10 cellular contexts compared by ENCODE assay signal in the genomic region with DNA sequence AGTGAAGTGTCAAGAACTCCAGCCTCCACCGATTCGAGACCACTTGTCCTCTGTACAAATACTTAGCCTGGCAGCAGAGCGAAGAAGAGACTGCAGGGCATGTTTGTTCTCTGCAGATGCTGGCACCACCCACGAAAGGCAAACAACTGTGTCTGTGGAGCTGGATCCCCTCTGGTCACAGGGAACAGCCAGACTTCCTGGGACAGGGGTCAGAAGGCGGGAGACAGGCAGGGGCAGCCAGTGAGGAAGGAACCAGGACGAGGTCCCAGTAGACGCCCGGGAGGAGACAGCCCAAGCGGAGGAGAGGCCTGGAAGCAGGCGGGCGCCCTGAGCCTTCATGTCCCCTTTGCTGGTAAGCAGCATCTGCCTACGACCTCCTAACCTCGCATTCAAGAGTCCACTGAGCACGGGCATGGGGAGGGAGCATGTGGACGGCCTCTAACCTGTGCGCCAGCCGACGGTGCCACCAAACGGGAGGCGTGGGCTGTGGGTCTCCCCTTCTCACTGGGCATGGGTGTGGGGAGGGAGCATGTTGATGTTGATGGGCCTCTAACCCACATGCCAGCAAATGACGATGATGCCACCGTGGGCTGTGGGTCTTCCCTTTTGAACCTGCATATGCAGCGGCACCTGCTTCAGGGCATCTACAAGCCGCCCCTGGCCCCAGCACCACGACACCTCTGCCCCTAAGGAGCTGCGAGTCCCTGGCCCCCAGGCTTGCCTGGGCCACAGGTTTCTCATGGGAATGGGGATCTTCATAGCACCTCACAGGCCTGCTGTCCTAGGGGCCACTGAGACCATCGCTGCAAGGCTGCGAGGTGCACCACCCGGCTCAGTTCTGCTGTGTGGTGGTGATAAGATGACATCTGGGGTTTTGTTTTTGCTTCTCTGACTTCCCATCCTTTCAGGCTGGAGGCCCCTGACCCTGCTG.
DNase-seq lines count a peak whose midpoint lies in the region; ATAC-seq, FAIRE-seq and TF ChIP-seq lines count a peak whose summit lies in the region.
"Had no signal": no experiment of that assay in that cellular context is flagged by ENCODE, and none has a peak within 500 bp of the region (broad histone marks: within the 10 kb centered on the region; RNA-seq: fewer than 3 reads in every experiment).

No MANE protein-coding gene starts in this region.

- TF ChIP-seq CTCF in keratinocyte (optimal IDR thresholded peaks at IDR 0.05 in 1 of 3, IDR thresholded peaks at IDR 0.05 in 1 of 3, conservative IDR thresholded peaks at IDR 0.05 in 1 of 3; ENCODE audit: extremely low read depth in 1 of 3, insufficient read depth in 2 of 3, low read length in 3 of 3): no peak
- no peak for TF ChIP-seq CTCF in testis (IDR thresholded peaks at IDR 0.05)

- H3K4me1 Mint-ChIP-seq in activated naive CD8-positive, alpha-beta T cell treated with anti-CD3 and anti-CD28 coated beads, Interleukin-2, amount 50 U/mL, for 24 hours: no peaks in the 10 kb centered on the region

- H3K4me3 Mint-ChIP-seq in activated naive CD8-positive, alpha-beta T cell treated with anti-CD3 and anti-CD28 coated beads, Interleukin-2, amount 50 U/mL, for 24 hours: no peak overlapping the region

- peak; percentile 39 for FAIRE-seq in keratinocyte (lab: Jason Lieb, UNC)
- FAIRE-seq: A204.1 had no signal

- dilution Hi-C loops in keratinocyte (cut with MboI; ENCODE audit: extremely low pct_ligation_motif_present, low sequenced_read_pairs): no loop called here

- H3K9me3 Mint-ChIP-seq in activated naive CD8-positive, alpha-beta T cell treated with anti-CD3 and anti-CD28 coated beads, Interleukin-2, amount 50 U/mL, for 24 hours: no peaks in the 10 kb centered on the region

- no peaks in the 10 kb centered on the region for H3K9me1 ChIP-seq in keratinocyte (ENCODE audit: control insufficient read depth, extremely low read depth, insufficient read depth, low read length)

- no peaks in the 10 kb centered on the region for H3K36me3 Mint-ChIP-seq in activated naive CD8-positive, alpha-beta T cell treated with anti-CD3 and anti-CD28 coated beads, Interleukin-2, amount 50 U/mL, for 24 hours (ENCODE audit: low read depth)

- WGBS in testis, 2 donors: 91% methylated on average over 18 to 29 of the region's 29 CpGs

- peak overlapping the region; percentile 51 for H3K27ac ChIP-seq in keratinocyte (ENCODE audit: control insufficient read depth, insufficient read depth, low read length)
- no peak overlapping the region for H3K27ac ChIP-seq in testis
- H3K27ac ChIP-seq: KMS-11 had no signal

- no peaks in the 10 kb centered on the region for H3K9me3 ChIP-seq in keratinocyte (ENCODE audit: control insufficient read depth, low read depth, low read length)
- H3K9me3 ChIP-seq in testis: no peaks in the 10 kb centered on the region

- peak overlapping the region; percentile 45 for H3K9ac ChIP-seq in keratinocyte (ENCODE audit: control insufficient read depth, extremely low read depth, insufficient read depth, low read length)
- H3K9ac ChIP-seq: KMS-11 had no signal

- peaks cover 7% of the 10 kb centered on the region for H3K27me3 Mint-ChIP-seq in activated naive CD8-positive, alpha-beta T cell treated with anti-CD3 and anti-CD28 coated beads, Interleukin-2, amount 50 U/mL, for 24 hours

- TF ChIP-seq POLR2A in testis (IDR thresholded peaks at IDR 0.05): no peak

- no peak for ATAC-seq in GM19328 (IDR thresholded peaks at IDR 0.05; ENCODE audit: unreplicated experiment)
- no peak for ATAC-seq in activated naive CD8-positive, alpha-beta T cell treated with anti-CD3 and anti-CD28 coated beads, Interleukin-2, amount 50 U/mL, for 24 hours

- peak overlapping the region; percentile 59 for H3K4me2 ChIP-seq in keratinocyte (ENCODE audit: control insufficient read depth, extremely low read depth, insufficient read depth, low read depth, low read length)
- H3K4me2 ChIP-seq: KMS-11 had no signal

- H3K27ac Mint-ChIP-seq in activated naive CD8-positive, alpha-beta T cell treated with anti-CD3 and anti-CD28 coated beads, Interleukin-2, amount 50 U/mL, for 24 hours: no peak overlapping the region

- no peak overlapping the region for H2AFZ ChIP-seq in keratinocyte (ENCODE audit: control insufficient read depth, low read length)

- peak; percentile 96 for DNase-seq in NCI-H2029 (lab: John Stamatoyannopoulos, UW)
- no peak for DNase-seq in NCI-H2029 treated with DMSO at 0.1 percent for 48 hours (lab: John Stamatoyannopoulos, UW)
- DNase-seq in NCI-H510A treated with DMSO at 0.1 percent for 48 hours (lab: John Stamatoyannopoulos, UW): peak; percentile 81
- no peak for DNase-seq in keratinocyte (ENCODE audit: low read depth, low spot score)
- DNase-seq in testis: peak; percentile 4
- no peak for DNase-seq in GM19240 (ENCODE audit: insufficient read length, low spot score)
- no peak for DNase-seq in activated naive CD8-positive, alpha-beta T cell treated with anti-CD3 and anti-CD28 coated beads, Interleukin-2, amount 50 U/mL, for 24 hours

- peaks cover 24% of the 10 kb centered on the region for H3K4me1 ChIP-seq in keratinocyte (ENCODE audit: control insufficient read depth, extremely low read depth, insufficient read depth, low read length)
- H3K4me1 ChIP-seq in testis: no peaks in the 10 kb centered on the region

- intact Hi-C loops in testis (cut with DNase I; ENCODE audit: low total_unique reads): no loop called here

- no peaks in the 10 kb centered on the region for H4K20me1 ChIP-seq in keratinocyte (ENCODE audit: control insufficient read depth, extremely low read depth, insufficient read depth, low read length)

- H3K4me3 ChIP-seq in keratinocyte (ENCODE audit: control insufficient read depth in 2 of 3, extremely low read depth in 1 of 3, insufficient read depth in 2 of 3, low read depth in 1 of 3, low read length in 3 of 3): no peak overlapping the region
- no peak overlapping the region for H3K4me3 ChIP-seq in testis

- H3K27me3 ChIP-seq in keratinocyte (ENCODE audit: control insufficient read depth, extremely low read depth, insufficient read depth, low read length) (no peaks in the 10 kb centered on the region), testis (no peaks in the 10 kb centered on the region)

- no peaks in the 10 kb centered on the region for H3K79me2 ChIP-seq in keratinocyte (ENCODE audit: control insufficient read depth, insufficient read depth, low read length)

- H3K36me3 ChIP-seq in keratinocyte (ENCODE audit: control insufficient read depth in 2 of 2, extremely low read depth in 1 of 2, insufficient read depth in 2 of 2, low read length in 2 of 2): no peaks in the 10 kb centered on the region
- no peaks in the 10 kb centered on the region for H3K36me3 ChIP-seq in testis (ENCODE audit: low read depth, missing control alignments)

Comparison
In these comparisons a context has a peak if more than half of its experiments do, and no peak if none do; other contexts are left out.
1. DNase-seq: peak in NCI-H2029 (single experiment), NCI-H510A treated with DMSO at 0.1 percent for 48 hours (single experiment) and testis (single experiment); none in NCI-H2029 treated with DMSO at 0.1 percent for 48 hours (single experiment), keratinocyte (single experiment), GM19240 (single experiment) and activated naive CD8-positive, alpha-beta T cell treated with anti-CD3 and anti-CD28 coated beads, Interleukin-2, amount 50 U/mL, for 24 hours (single experiment).